In genomic region chr5:151810907-151811306, GRCh38 we compare ENCODE assay signal across 23 cellular contexts. TPM values are rescaled to one million over a fixed set of nuclear protein-coding genes. Genes with fewer than 3 reads are reported as not detected.
DNase-seq lines count a peak whose midpoint lies in the region; ATAC-seq and TF ChIP-seq lines count a peak whose summit lies in the region.
"Had no signal": no experiment of that assay in that cellular context is flagged by ENCODE, and none has a peak within 500 bp of the region (broad histone marks: within the 10 kb centered on the region; RNA-seq: fewer than 3 reads in every experiment).

No MANE protein-coding gene starts in this region.

- CTCF ChIA-PET in activated CD4-positive, alpha-beta memory T cell treated with anti-CD3 and anti-CD28 coated beads for 36 hours (lab: Charles Lee): no interaction called here
- CTCF ChIA-PET in activated CD4-positive, alpha-beta memory T cell treated with anti-CD3 and anti-CD28 coated beads, Interleukin-2, amount 10 ng/mL, durations not matched to agents 7 days and 5 days (lab: Charles Lee): interaction anchor here (1.9 kb wide), 1 partner anchor 13 kb away, joined by 4 read pairs; no protein-coding TSS in a partner anchor
- CTCF ChIA-PET in Calu3 (lab: Charles Lee): no interaction called here
- CTCF ChIA-PET in CD4-positive, alpha-beta memory T cell (lab: Charles Lee; ENCODE audit: partially characterized antibody): interaction anchor here (2.3 kb wide), 1 partner anchor 14 kb away, joined by 10 read pairs; no protein-coding TSS in a partner anchor

- no peaks in the 10 kb centered on the region for H3K27me3 Mint-ChIP-seq in activated CD4-positive, alpha-beta memory T cell treated with anti-CD3 and anti-CD28 coated beads for 36 hours
- H3K27me3 Mint-ChIP-seq in activated CD4-positive, alpha-beta memory T cell treated with anti-CD3 and anti-CD28 coated beads, Interleukin-2, amount 10 ng/mL, durations not matched to agents 7 days and 5 days: no peaks in the 10 kb centered on the region
- no peaks in the 10 kb centered on the region for H3K27me3 Mint-ChIP-seq in Calu3 (ENCODE audit: unreplicated experiment)
- H3K27me3 Mint-ChIP-seq in T-helper 17 cell: no peaks in the 10 kb centered on the region
- H3K27me3 Mint-ChIP-seq in CD4-positive, alpha-beta memory T cell: no peaks in the 10 kb centered on the region
- H3K27me3 Mint-ChIP-seq: effector memory CD8-positive, alpha-beta T cell had no signal

- POLR2A ChIA-PET in activated CD4-positive, alpha-beta memory T cell treated with anti-CD3 and anti-CD28 coated beads for 36 hours (lab: Charles Lee): no interaction called here
- POLR2A ChIA-PET in activated CD4-positive, alpha-beta memory T cell treated with anti-CD3 and anti-CD28 coated beads, Interleukin-2, amount 10 ng/mL, durations not matched to agents 7 days and 5 days (lab: Charles Lee): no interaction called here
- POLR2A ChIA-PET in CD4-positive, alpha-beta memory T cell (lab: Charles Lee; ENCODE audit: partially characterized antibody): interaction anchor here (0.5 kb wide), 1 partner anchor 20 kb away, joined by 3 read pairs; no protein-coding TSS in a partner anchor

- peaks cover 28% of the 10 kb centered on the region for H3K36me3 ChIP-seq in CD4-positive, alpha-beta memory T cell (ENCODE audit: insufficient read depth, low read length)

- no TSS peak for BruUV-seq in Calu3 (replicated peaks; lab: Mats Ljungman, UMichigan)

- intact Hi-C loops in activated CD4-positive, alpha-beta memory T cell treated with anti-CD3 and anti-CD28 coated beads for 36 hours (cut with micrococcal nuclease): no loop called here
- intact Hi-C loops in Calu3 (cut with micrococcal nuclease; ENCODE audit: unreplicated experiment): no loop called here
- intact Hi-C loops in CD4-positive, alpha-beta memory T cell (cut with micrococcal nuclease): no loop called here

- no peak for DNase-seq in activated CD4-positive, alpha-beta memory T cell treated with anti-CD3 and anti-CD28 coated beads for 36 hours
- DNase-seq in activated CD4-positive, alpha-beta memory T cell treated with anti-CD3 and anti-CD28 coated beads, Interleukin-2, amount 10 ng/mL, durations not matched to agents 7 days and 5 days: no peak
- DNase-seq in Calu3 (no peak), T-helper 17 cell (no peak), foreskin keratinocyte (peak in 1 of 2 donors; percentile 22), HCEC 1CT (no peak)
- no peak for DNase-seq in CD4-positive, alpha-beta memory T cell
- DNase-seq: activated CD4-positive, alpha-beta T cell treated with anti-CD3 and anti-CD28 coated beads for 1 hour; activated naive CD4-positive, alpha-beta T cell; activated T-cell treated with anti-CD3 and anti-CD28 coated beads, Interleukin-2, amount 50 U/mL, for 48 hours; amniotic stem cell; DMS 273 treated with DMSO at 0.1 percent for 48 hours; effector memory CD8-positive, alpha-beta T cell; KBM-7; NCI-H1436 treated with DMSO at 0.1 percent for 48 hours; NCI-H510A; nucleus accumbens; trophoblast cell had no signal

- no peak overlapping the region for H3K4me3 ChIP-seq in CD4-positive, alpha-beta memory T cell (ENCODE audit: low read length in 2 of 2)
- H3K4me3 ChIP-seq: esophagus muscularis mucosa, GM23338, SK-N-MC, skin epidermis had no signal

- H3K9me3 Mint-ChIP-seq in activated CD4-positive, alpha-beta memory T cell treated with anti-CD3 and anti-CD28 coated beads for 36 hours: peaks cover 3% of the 10 kb centered on the region
- peaks cover 3% of the 10 kb centered on the region for H3K9me3 Mint-ChIP-seq in activated CD4-positive, alpha-beta memory T cell treated with anti-CD3 and anti-CD28 coated beads, Interleukin-2, amount 10 ng/mL, durations not matched to agents 7 days and 5 days
- peaks cover 2% of the 10 kb centered on the region for H3K9me3 Mint-ChIP-seq in Calu3 (ENCODE audit: low read depth, unreplicated experiment)
- H3K9me3 Mint-ChIP-seq in CD4-positive, alpha-beta memory T cell: no peaks in the 10 kb centered on the region
- H3K9me3 Mint-ChIP-seq: effector memory CD8-positive, alpha-beta T cell; GM23338 had no signal

- no peaks in the 10 kb centered on the region for H3K4me1 ChIP-seq in foreskin keratinocyte
- H3K4me1 ChIP-seq in CD4-positive, alpha-beta memory T cell (ENCODE audit: insufficient read depth, low read length): no peaks in the 10 kb centered on the region

- peak overlapping the region; percentile 65 for H3K27ac Mint-ChIP-seq in activated CD4-positive, alpha-beta memory T cell treated with anti-CD3 and anti-CD28 coated beads for 36 hours
- H3K27ac Mint-ChIP-seq in activated CD4-positive, alpha-beta memory T cell treated with anti-CD3 and anti-CD28 coated beads, Interleukin-2, amount 10 ng/mL, durations not matched to agents 7 days and 5 days: no peak overlapping the region
- peak overlapping the region; percentile 70 for H3K27ac Mint-ChIP-seq in Calu3 (ENCODE audit: unreplicated experiment)
- H3K27ac Mint-ChIP-seq in T-helper 17 cell: peak overlapping the region; percentile 14
- H3K27ac Mint-ChIP-seq in CD4-positive, alpha-beta memory T cell: peak overlapping the region in 1 of 7 donors; percentile 3
- H3K27ac Mint-ChIP-seq: effector memory CD8-positive, alpha-beta T cell; GM23338 had no signal

- no peak overlapping the region for H3K4me3 Mint-ChIP-seq in activated CD4-positive, alpha-beta memory T cell treated with anti-CD3 and anti-CD28 coated beads for 36 hours
- H3K4me3 Mint-ChIP-seq in activated CD4-positive, alpha-beta memory T cell treated with anti-CD3 and anti-CD28 coated beads, Interleukin-2, amount 10 ng/mL, durations not matched to agents 7 days and 5 days: no peak overlapping the region
- no peak overlapping the region for H3K4me3 Mint-ChIP-seq in Calu3 (ENCODE audit: low read depth, unreplicated experiment)
- H3K4me3 Mint-ChIP-seq in T-helper 17 cell: no peak overlapping the region
- no peak overlapping the region for H3K4me3 Mint-ChIP-seq in CD4-positive, alpha-beta memory T cell
- H3K4me3 Mint-ChIP-seq: effector memory CD8-positive, alpha-beta T cell; GM23338 had no signal

- no peaks in the 10 kb centered on the region for H3K9me3 ChIP-seq in T-helper 17 cell (ENCODE audit: control insufficient read depth, low read length, poor library complexity, severe bottlenecking)
- no peaks in the 10 kb centered on the region for H3K9me3 ChIP-seq in CD4-positive, alpha-beta memory T cell (ENCODE audit: control insufficient read depth in 1 of 2, low read length in 2 of 2)
- H3K9me3 ChIP-seq: esophagus muscularis mucosa had no signal

- H3K36me3 Mint-ChIP-seq in activated CD4-positive, alpha-beta memory T cell treated with anti-CD3 and anti-CD28 coated beads for 36 hours: peaks cover 76% of the 10 kb centered on the region
- H3K36me3 Mint-ChIP-seq in activated CD4-positive, alpha-beta memory T cell treated with anti-CD3 and anti-CD28 coated beads, Interleukin-2, amount 10 ng/mL, durations not matched to agents 7 days and 5 days (ENCODE audit: low read depth): peaks cover 87% of the 10 kb centered on the region
- H3K36me3 Mint-ChIP-seq in Calu3 (ENCODE audit: insufficient read depth, unreplicated experiment): peaks cover 88% of the 10 kb centered on the region
- H3K36me3 Mint-ChIP-seq in T-helper 17 cell (ENCODE audit: low read depth): peaks cover 5% of the 10 kb centered on the region
- H3K36me3 Mint-ChIP-seq in CD4-positive, alpha-beta memory T cell: peaks cover 54 to 65% of the 10 kb centered on the region in 2 donors

- no peak for TF ChIP-seq CTCF in Calu3 (IDR thresholded peaks at IDR 0.05; ENCODE audit: unreplicated experiment)
- TF ChIP-seq CTCF in foreskin keratinocyte (conservative IDR thresholded peaks at IDR 0.05): no peak

- H3K4me1 Mint-ChIP-seq in activated CD4-positive, alpha-beta memory T cell treated with anti-CD3 and anti-CD28 coated beads for 36 hours (ENCODE audit: low read depth): peaks cover 30% of the 10 kb centered on the region
- peaks cover 21% of the 10 kb centered on the region for H3K4me1 Mint-ChIP-seq in activated CD4-positive, alpha-beta memory T cell treated with anti-CD3 and anti-CD28 coated beads, Interleukin-2, amount 10 ng/mL, durations not matched to agents 7 days and 5 days
- peaks cover 12% of the 10 kb centered on the region for H3K4me1 Mint-ChIP-seq in Calu3 (ENCODE audit: low read depth, unreplicated experiment)
- peaks cover 11% of the 10 kb centered on the region for H3K4me1 Mint-ChIP-seq in T-helper 17 cell
- peaks cover 0 to 17% (median 6%) of the 10 kb centered on the region in 4 donors for H3K4me1 Mint-ChIP-seq in CD4-positive, alpha-beta memory T cell

- no peak overlapping the region for H3K27ac ChIP-seq in foreskin keratinocyte
- H3K27ac ChIP-seq in CD4-positive, alpha-beta memory T cell (ENCODE audit: low read depth, low read length): no peak overlapping the region
- H3K27ac ChIP-seq: SK-N-MC had no signal

- ATAC-seq in T-helper 17 cell: no peak
- peak; percentile 43 for ATAC-seq in foreskin keratinocyte
- ATAC-seq in GM21367 (IDR thresholded peaks at IDR 0.05; ENCODE audit: unreplicated experiment): no peak
- ATAC-seq: effector memory CD8-positive, alpha-beta T cell; GM23338 had no signal

- no peaks in the 10 kb centered on the region for H3K27me3 ChIP-seq in foreskin keratinocyte
- no peaks in the 10 kb centered on the region for H3K27me3 ChIP-seq in CD4-positive, alpha-beta memory T cell (ENCODE audit: insufficient read depth, low read length)
- H3K27me3 ChIP-seq: esophagus muscularis mucosa had no signal

RNA-seq across cellular contexts. Expression of gene G3BP1, which starts 39.2 kb away (rescaled TPM):
- 100 to 1,000 TPM; 237 TPM for total RNA-seq in activated CD4-positive, alpha-beta memory T cell treated with anti-CD3 and anti-CD28 coated beads for 36 hours
- total RNA-seq in activated CD4-positive, alpha-beta memory T cell treated with anti-CD3 and anti-CD28 coated beads, Interleukin-2, amount 10 ng/mL, durations not matched to agents 7 days and 5 days: 100 to 1,000 TPM; 198 to 210 TPM
- total RNA-seq in Calu3 (2022) (356 and 393 TPM in 2 replicates), T-helper 17 cell (100 to 1,000 TPM; 115 to 117 TPM), foreskin keratinocyte (270 and 295 TPM in 2 replicates)
- polyA plus RNA-seq in foreskin keratinocyte: 74.1 and 96.7 TPM in 2 replicates
- 100 to 1,000 TPM; 189 to 193 TPM for total RNA-seq in CD4-positive, alpha-beta memory T cell
- polyA plus RNA-seq in CD4-positive, alpha-beta memory T cell: 100 to 1,000 TPM; 178 to 188 TPM

RNA-seq across cellular contexts. Expression of gene ATOX1, which starts 52.5 kb away (rescaled TPM):
- total RNA-seq in activated CD4-positive, alpha-beta memory T cell treated with anti-CD3 and anti-CD28 coated beads for 36 hours: 10 to 100 TPM; 83.1 to 89.9 TPM
- 10 to 100 TPM; 62.6 to 64.3 TPM for total RNA-seq in activated CD4-positive, alpha-beta memory T cell treated with anti-CD3 and anti-CD28 coated beads, Interleukin-2, amount 10 ng/mL, durations not matched to agents 7 days and 5 days
- total RNA-seq in Calu3 (2022) (204 and 239 TPM in 2 replicates), T-helper 17 cell (10 to 100 TPM; 24.3 to 26.1 TPM), foreskin keratinocyte (175 and 202 TPM in 2 replicates)
- polyA plus RNA-seq in foreskin keratinocyte: 352 and 359 TPM in 2 replicates
- total RNA-seq in CD4-positive, alpha-beta memory T cell: 10 to 100 TPM; 28.2 to 31.0 TPM
- 10 to 100 TPM; 42.8 to 64.5 TPM for polyA plus RNA-seq in CD4-positive, alpha-beta memory T cell

Comparison
In these comparisons a context has a peak if more than half of its experiments do, and no peak if none do; other contexts are left out.
1. CTCF ChIA-PET loops: an anchor here in activated CD4-positive, alpha-beta memory T cell treated with anti-CD3 and anti-CD28 coated beads, Interleukin-2, amount 10 ng/mL, durations not matched to agents 7 days and 5 days (1.9 kb wide) and CD4-positive, alpha-beta memory T cell (2.3 kb wide); none called in activated CD4-positive, alpha-beta memory T cell treated with anti-CD3 and anti-CD28 coated beads for 36 hours and Calu3.